In the genomic region with DNA sequence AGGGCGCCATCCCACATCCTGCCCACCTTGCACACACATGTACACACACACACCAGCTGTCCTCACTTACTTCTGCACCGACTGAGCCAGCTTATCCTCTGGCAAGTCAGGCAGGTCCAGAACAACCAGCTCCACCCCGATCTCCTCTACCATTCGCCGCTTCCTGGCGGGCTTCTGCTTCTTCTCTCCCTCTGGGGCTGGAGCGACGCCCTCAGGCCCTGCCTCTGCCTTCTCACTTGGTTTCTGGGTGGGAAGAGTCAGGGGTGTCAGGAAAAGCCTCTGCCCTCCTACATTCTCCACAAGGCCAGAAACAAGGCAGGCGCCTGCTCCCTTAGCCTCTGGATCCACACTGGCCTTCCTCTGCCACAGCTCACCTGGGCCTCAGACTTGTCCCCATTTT, we compare ENCODE assay signal across 15 cellular contexts.
"Had no signal": no experiment of that assay in that cellular context is flagged by ENCODE, and none has a peak within 500 bp of the region (broad histone marks: within the 10 kb centered on the region; RNA-seq: fewer than 3 reads in every experiment).

No MANE protein-coding gene starts in this region.

- H3K9me3 Mint-ChIP-seq: endodermal cell, naive B cell, nephron, type B pancreatic cell had no signal

- H3K27me3 Mint-ChIP-seq: naive B cell, type B pancreatic cell had no signal

- H3K4me1 ChIP-seq: heart left ventricle had no signal

- H3K27ac ChIP-seq: heart left ventricle had no signal

- H3K4me3 Mint-ChIP-seq: endodermal cell, naive B cell, nephron, type B pancreatic cell had no signal

- H3K4me3 ChIP-seq: heart left ventricle had no signal

- DNase-seq: dermis blood vessel endothelial cell; endodermal cell; foreskin melanocyte; heart left ventricle; hippocampal formation; kidney glomerular epithelial cell; mesendoderm; naive B cell; occipital lobe; stimulated activated CD4-positive, alpha-beta T cell treated with anti-CD3 and anti-CD28 coated beads, Interleukin-2, amount 100 ng/mL, for 24 hours; stimulated activated CD4-positive, alpha-beta T cell treated with anti-CD3 and anti-CD28 coated beads, Interleukin-4, amount 100 ng/mL, for 4 hours; stimulated activated naive CD4-positive, alpha-beta T cell had no signal

- H3K27me3 ChIP-seq: heart left ventricle had no signal

- ATAC-seq: heart left ventricle, sciatic nerve had no signal

- H3K9me3 ChIP-seq: heart left ventricle had no signal

- H3K27ac Mint-ChIP-seq: endodermal cell, nephron, type B pancreatic cell had no signal
